8 cellular contexts compared by ENCODE assay signal in the genomic region with DNA sequence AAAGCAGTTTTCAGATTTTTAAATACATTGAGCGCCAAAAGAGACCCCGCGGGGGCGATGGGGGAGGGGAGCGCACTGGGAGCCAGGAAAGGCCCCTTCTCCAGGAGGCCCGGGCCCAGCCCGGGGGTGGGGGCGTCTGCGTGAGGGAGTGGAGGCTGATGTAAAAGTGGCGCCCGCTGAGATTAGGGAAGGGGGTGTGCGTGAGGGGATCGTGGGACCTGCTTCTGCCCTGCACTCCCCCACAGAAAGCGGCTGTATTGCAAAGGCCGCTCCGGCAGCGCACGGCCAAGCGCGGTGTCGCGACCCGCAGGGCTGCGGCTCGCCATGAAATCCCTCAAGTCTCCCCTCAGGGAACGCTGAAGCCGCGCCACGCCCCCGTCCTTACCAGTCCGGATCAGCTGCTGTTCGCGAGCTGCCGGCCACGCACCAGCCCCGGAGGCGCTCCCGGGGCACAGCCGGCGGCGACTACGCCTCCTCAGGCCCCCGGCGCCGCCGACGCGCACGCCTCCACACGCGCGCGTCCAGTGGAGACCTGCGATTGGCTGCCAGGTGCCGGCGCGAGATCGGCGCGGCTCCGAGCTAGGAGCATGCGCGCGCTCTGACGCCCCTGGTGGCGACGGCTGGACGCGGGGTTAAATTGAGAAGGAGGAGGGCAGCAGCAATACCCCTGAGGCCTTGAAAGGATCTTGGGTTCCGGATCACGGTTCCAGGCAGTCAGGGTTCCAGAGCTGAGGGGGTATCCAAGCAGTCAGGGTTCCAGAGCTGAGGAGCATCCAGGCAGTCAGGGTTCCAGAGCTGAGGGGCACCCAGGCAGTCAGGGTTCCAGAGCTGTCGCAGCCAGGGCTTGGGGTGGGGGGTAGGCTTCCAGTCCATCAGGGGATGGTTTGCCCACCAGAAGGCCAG. TPM values are rescaled to one million over a fixed set of nuclear protein-coding genes. Genes with fewer than 3 reads are reported as not detected.
A peak's percentile ranks its signal among the peaks of the same experiment; 100 is the strongest.
DNase-seq lines count a peak whose midpoint lies in the region; ATAC-seq and TF ChIP-seq lines count a peak whose summit lies in the region.

A gene with protein sequence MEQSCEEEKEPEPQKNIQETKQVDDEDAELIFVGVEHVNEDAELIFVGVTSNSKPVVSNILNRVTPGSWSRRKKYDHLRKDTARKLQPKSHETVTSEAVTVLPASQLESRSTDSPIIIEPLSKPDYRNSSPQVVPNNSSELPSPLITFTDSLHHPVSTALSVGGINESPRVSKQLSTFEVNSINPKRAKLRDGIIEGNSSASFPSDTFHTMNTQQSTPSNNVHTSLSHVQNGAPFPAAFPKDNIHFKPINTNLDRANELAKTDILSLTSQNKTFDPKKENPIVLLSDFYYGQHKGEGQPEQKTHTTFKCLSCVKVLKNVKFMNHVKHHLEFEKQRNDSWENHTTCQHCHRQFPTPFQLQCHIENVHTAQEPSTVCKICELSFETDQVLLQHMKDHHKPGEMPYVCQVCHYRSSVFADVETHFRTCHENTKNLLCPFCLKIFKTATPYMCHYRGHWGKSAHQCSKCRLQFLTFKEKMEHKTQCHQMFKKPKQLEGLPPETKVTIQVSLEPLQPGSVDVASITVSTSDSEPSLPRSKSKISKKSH (minus strand): TSS at position 469 of the 903 bp plus-strand sequence. CDS start 19,344 bp downstream, outside the sequence.

- H3K4me3 ChIP-seq in HAP-1 (peak within 1 kb of the TSS; percentile 75), astrocyte of the cerebellum (ENCODE audit: low read depth, low read length) (peak within 1 kb of the TSS; percentile 83), iPS-11a (ENCODE audit: low read depth, low read length) (peak within 1 kb of the TSS; percentile 88), skeletal muscle tissue (ENCODE audit: low read length in 3 of 3) (peak within 1 kb of the TSS; percentile 52 to 60 (median 54))

- H3K36me3 ChIP-seq in HAP-1 (replicated peaks) (peaks cover 21% of the 10 kb centered on the region), skeletal muscle tissue (ENCODE audit: control insufficient read depth in 3 of 3, insufficient read depth in 3 of 3, low read length in 3 of 3) (no peaks in the 10 kb centered on the region)

- peak; percentile 82 for TF ChIP-seq CTCF in astrocyte of the cerebellum (IDR thresholded peaks at IDR 0.05; ENCODE audit: low read depth, low read length, missing control alignments)

- H3K9me3 ChIP-seq in HAP-1 (peaks cover 4% of the 10 kb centered on the region; the same call in 1 of the 2 replicates), skeletal muscle tissue (ENCODE audit: control insufficient read depth in 3 of 3, low read length in 3 of 3) (peaks cover 0 to 4% (median 0%) of the 10 kb centered on the region in 3 donors)

- peaks cover 19% of the 10 kb centered on the region for H3K36me3 Mint-ChIP-seq in T-helper 2 cell treated with Interferon-gamma antibody and Interleukin-4, amounts not matched to agents 5 μg/mL and 100 μg/mL, for 36 hours (ENCODE audit: low read depth)

- no peak for ATAC-seq in GM18870 (IDR thresholded peaks at IDR 0.05; ENCODE audit: unreplicated experiment)

- H3K9ac ChIP-seq in skeletal muscle tissue (ENCODE audit: low read depth in 1 of 3, low read length in 3 of 3): peak within 1 kb of the TSS in 1 of 3 donors; percentile 64

- H3K4me1 ChIP-seq in HAP-1: peaks cover 5% of the 10 kb centered on the region; the same call in 1 of the 2 replicates
- peaks cover 0 to 2% (median 0%) of the 10 kb centered on the region in 3 donors for H3K4me1 ChIP-seq in skeletal muscle tissue (ENCODE audit: control insufficient read depth in 3 of 3, insufficient read depth in 3 of 3, low read length in 3 of 3)

- no peak within 1 kb of the TSS for H3K27ac ChIP-seq in skeletal muscle tissue (ENCODE audit: low read depth, low read length)

- peaks cover 16% of the 10 kb centered on the region for H3K9me3 Mint-ChIP-seq in T-helper 2 cell treated with Interferon-gamma antibody and Interleukin-4, amounts not matched to agents 5 μg/mL and 100 μg/mL, for 36 hours

- peak within 1 kb of the TSS; percentile 84 for H3K4me3 Mint-ChIP-seq in T-helper 2 cell treated with Interferon-gamma antibody and Interleukin-4, amounts not matched to agents 5 μg/mL and 100 μg/mL, for 36 hours

- H3K27me3 ChIP-seq in HAP-1 (ENCODE audit: low read depth) (peaks cover 6% of the 10 kb centered on the region; the same call in 1 of the 2 replicates), skeletal muscle tissue (ENCODE audit: control insufficient read depth in 3 of 3, insufficient read depth in 3 of 3, low read length in 3 of 3) (peaks cover 6 to 8% (median 8%) of the 10 kb centered on the region in 3 donors)

- H3K27me3 Mint-ChIP-seq in T-helper 2 cell treated with Interferon-gamma antibody and Interleukin-4, amounts not matched to agents 5 μg/mL and 100 μg/mL, for 36 hours (ENCODE audit: low read depth): peaks cover 10% of the 10 kb centered on the region

- in situ Hi-C loops in HAP-1 (cut with MboI; ENCODE audit: low sequenced_read_pairs): no loop called here
- in situ Hi-C loops in astrocyte of the cerebellum (cut with HindIII; ENCODE audit: low sequenced_read_pairs): no loop called here

- peak within 1 kb of the TSS; percentile 3 for H3K27ac Mint-ChIP-seq in T-helper 2 cell treated with Interferon-gamma antibody and Interleukin-4, amounts not matched to agents 5 μg/mL and 100 μg/mL, for 36 hours

- DNase-seq in GM03348 (ENCODE audit: low spot score) (peak; percentile 92), HAP-1 (ENCODE audit: low spot score in 2 of 2) (peak; percentile 79 to 92), NAMALWA (ENCODE audit: low spot score) (peak; percentile 87), astrocyte of the cerebellum (ENCODE audit: low read depth) (peak; percentile 48)
- DNase-seq in T-helper 2 cell treated with Interferon-gamma antibody and Interleukin-4, amounts not matched to agents 5 μg/mL and 100 μg/mL, for 36 hours (ENCODE audit: low spot score): peak; percentile 82

- H3K4me1 Mint-ChIP-seq in T-helper 2 cell treated with Interferon-gamma antibody and Interleukin-4, amounts not matched to agents 5 μg/mL and 100 μg/mL, for 36 hours (ENCODE audit: low read depth): peaks cover 11% of the 10 kb centered on the region

RNA-seq across cellular contexts. Expression of the gene that starts here (rescaled TPM):
- 1.6 TPM for total RNA-seq in skeletal muscle tissue
